8 cellular contexts compared by ENCODE assay signal in genomic region chr10:72261323-72262018, GRCh38. TPM values are rescaled to one million over a fixed set of nuclear protein-coding genes. Genes with fewer than 3 reads are reported as not detected.
DNase-seq lines count a peak whose midpoint lies in the region; ATAC-seq and TF ChIP-seq lines count a peak whose summit lies in the region.

No MANE protein-coding gene starts in this region.

- intact Hi-C loops in prostate gland (cut with DNase I): no loop called here

- no peak for TF ChIP-seq POLR2A in prostate gland (IDR thresholded peaks at IDR 0.05)

- no peaks in the 10 kb centered on the region for H3K36me3 ChIP-seq in CD4-positive, CD25-positive, alpha-beta regulatory T cell (ENCODE audit: control insufficient read depth, insufficient read depth, low read length)
- no peaks in the 10 kb centered on the region for H3K36me3 ChIP-seq in prostate gland

- no peak for TF ChIP-seq CTCF in fibroblast of pulmonary artery (IDR thresholded peaks at IDR 0.05; ENCODE audit: low read length, missing control alignments)
- TF ChIP-seq CTCF in prostate gland (IDR thresholded peaks at IDR 0.05): no peak

- H3K9me3 ChIP-seq in CD4-positive, CD25-positive, alpha-beta regulatory T cell (ENCODE audit: control insufficient read depth in 2 of 2, low read length in 2 of 2): no peaks in the 10 kb centered on the region
- no peaks in the 10 kb centered on the region for H3K9me3 ChIP-seq in prostate gland

- DNase-seq in CD4-positive, CD25-positive, alpha-beta regulatory T cell: peak in 2 of 3 donors; percentile 38 to 77
- peak; percentile 76 for DNase-seq in activated CD4-positive, alpha-beta T cell treated with anti-CD3 and anti-CD28 coated beads for 48 hours
- DNase-seq in fibroblast of pulmonary artery (ENCODE audit: low read depth) (no peak), prostate gland (ENCODE audit: low spot score) (no peak), SKM-1 treated with dmso at 0.1 percent for 144 hours (lab: John Stamatoyannopoulos, UW; ENCODE audit: unreplicated experiment) (no peak), dedifferentiated amniotic fluid mesenchymal stem cell (ENCODE audit: extremely low spot score) (no peak)

- no peaks in the 10 kb centered on the region for H3K36me3 Mint-ChIP-seq in CD4-positive, CD25-positive, alpha-beta regulatory T cell

- no peaks in the 10 kb centered on the region for H3K9me3 Mint-ChIP-seq in CD4-positive, CD25-positive, alpha-beta regulatory T cell

- peaks cover 0 to 73% (median 40%) of the 10 kb centered on the region in 4 donors for H3K4me1 Mint-ChIP-seq in CD4-positive, CD25-positive, alpha-beta regulatory T cell

- no peaks in the 10 kb centered on the region for H3K27me3 ChIP-seq in CD4-positive, CD25-positive, alpha-beta regulatory T cell (ENCODE audit: control insufficient read depth, insufficient read depth, low read length)
- H3K27me3 ChIP-seq in prostate gland (replicated peaks; ENCODE audit: insufficient read depth): no peaks in the 10 kb centered on the region

- peaks cover 4% of the 10 kb centered on the region for H3K27me3 Mint-ChIP-seq in CD4-positive, CD25-positive, alpha-beta regulatory T cell

- H3K4me3 Mint-ChIP-seq in CD4-positive, CD25-positive, alpha-beta regulatory T cell: peak overlapping the region; percentile 90 to 96 (median 92)

- peaks cover 54% of the 10 kb centered on the region for H3K4me1 ChIP-seq in CD4-positive, CD25-positive, alpha-beta regulatory T cell (ENCODE audit: control insufficient read depth, insufficient read depth, low read length, poor library complexity, severe bottlenecking)
- H3K4me1 ChIP-seq in prostate gland (replicated peaks): peaks cover 30% of the 10 kb centered on the region

- H3K4me3 ChIP-seq in CD4-positive, CD25-positive, alpha-beta regulatory T cell (ENCODE audit: low read depth, low read length): peak overlapping the region; percentile 76
- H3K4me3 ChIP-seq in fibroblast of pulmonary artery (replicated peaks; ENCODE audit: low read depth, low read length) (peak overlapping the region; percentile 47), prostate gland (peak overlapping the region; percentile 30 to 33)

- H3K27ac Mint-ChIP-seq in CD4-positive, CD25-positive, alpha-beta regulatory T cell: peak overlapping the region; percentile 95 to 96 (median 95)

- WGBS in prostate gland: 23% methylated on average over 7 of the region's 7 CpGs

- peak overlapping the region; percentile 84 for H3K27ac ChIP-seq in CD4-positive, CD25-positive, alpha-beta regulatory T cell (ENCODE audit: insufficient read depth, low read length, poor library complexity, severe bottlenecking)
- peak overlapping the region; percentile 83 to 84 for H3K27ac ChIP-seq in prostate gland

- ATAC-seq in CD4-positive, CD25-positive, alpha-beta regulatory T cell (ENCODE audit: low read depth in 2 of 2): peak; percentile 29 to 39
- ATAC-seq in GM19372 (IDR thresholded peaks at IDR 0.05; ENCODE audit: low read depth, unreplicated experiment) (peak; percentile 35), HG03432 (IDR thresholded peaks at IDR 0.05; ENCODE audit: unreplicated experiment) (peak; percentile 59)

RNA-seq across cellular contexts. Expression of gene DDIT4, which starts 12.3 kb away (rescaled TPM):
- total RNA-seq in CD4-positive, CD25-positive, alpha-beta regulatory T cell: 403 TPM
- polyA plus RNA-seq in CD4-positive, CD25-positive, alpha-beta regulatory T cell: 100 to 1,000 TPM in 1 of 4 donors, 10 to 100 TPM in 3; 62.1 to 123 (median 76.6) TPM
- total RNA-seq in prostate gland: 100 to 1,000 TPM; 259 to 265 TPM

RNA-seq across cellular contexts. Expression of gene ASCC1, which starts 45.4 kb away (rescaled TPM):
- total RNA-seq in CD4-positive, CD25-positive, alpha-beta regulatory T cell: 25.2 TPM
- polyA plus RNA-seq in CD4-positive, CD25-positive, alpha-beta regulatory T cell: 10 to 100 TPM; 20.5 to 28.8 (median 27.2) TPM
- 10 to 100 TPM; 14.8 to 38.3 TPM for total RNA-seq in prostate gland

RNA-seq across cellular contexts. Expression of gene ANAPC16, which starts 45.7 kb away (rescaled TPM):
- 86.6 TPM for total RNA-seq in CD4-positive, CD25-positive, alpha-beta regulatory T cell
- 100 to 1,000 TPM; 282 to 361 (median 288) TPM for polyA plus RNA-seq in CD4-positive, CD25-positive, alpha-beta regulatory T cell
- 100 to 1,000 TPM in 1 of 2 donors, 10 to 100 TPM in 1; 73.4 to 123 TPM for total RNA-seq in prostate gland

Comparison
In these comparisons a context has a peak if more than half of its experiments do, and no peak if none do; other contexts are left out.
1. DNase-seq: peak in CD4-positive, CD25-positive, alpha-beta regulatory T cell (2 of 3) and activated CD4-positive, alpha-beta T cell treated with anti-CD3 and anti-CD28 coated beads for 48 hours (single experiment); none in fibroblast of pulmonary artery (single experiment), prostate gland (single experiment), SKM-1 treated with dmso at 0.1 percent for 144 hours (single experiment) and dedifferentiated amniotic fluid mesenchymal stem cell (single experiment).
2. Peak in every context shown above with its lines, with median percentiles within 50 percentile points of each other: ATAC-seq and H3K4me3 ChIP-seq.